In the genomic region with DNA sequence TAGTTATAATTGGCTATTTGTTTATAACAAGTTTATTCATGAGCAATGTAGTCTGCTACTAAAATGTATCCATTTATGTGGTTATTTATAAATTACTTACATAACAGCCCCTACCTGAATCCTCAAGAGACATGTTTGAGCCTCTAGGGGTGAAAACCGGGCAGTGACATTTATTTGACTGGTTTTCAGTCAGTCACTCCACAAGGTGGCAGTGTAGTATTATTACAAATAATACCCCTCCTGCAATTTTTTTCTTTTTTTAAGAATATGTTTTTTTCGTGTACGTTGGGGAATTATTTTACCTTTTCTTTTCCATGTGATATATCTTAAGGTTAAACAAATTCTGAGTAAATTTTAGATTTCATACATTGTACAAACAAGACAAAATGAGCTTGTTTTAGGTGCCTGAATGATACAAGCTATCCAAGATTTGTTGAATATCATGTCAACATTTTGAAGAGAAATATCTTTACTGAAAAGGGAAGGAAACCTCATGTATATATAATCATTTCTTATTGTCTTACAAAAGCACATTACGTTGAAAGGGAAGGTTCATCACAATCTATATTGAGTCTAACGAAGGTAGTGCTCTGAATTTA, we compare ENCODE assay signal across 9 cellular contexts.
DNase-seq lines count a peak whose midpoint lies in the region; ATAC-seq, FAIRE-seq and TF ChIP-seq lines count a peak whose summit lies in the region.
"Had no signal": no experiment of that assay in that cellular context is flagged by ENCODE, and none has a peak within 500 bp of the region (broad histone marks: within the 10 kb centered on the region; RNA-seq: fewer than 3 reads in every experiment).

No MANE protein-coding gene starts in this region.

- 56% methylated on average over 5 of the region's 5 CpGs; no CpG with 5 or more reads in 1 of the 2 experiments for WGBS in H1 (ENCODE audit: extremely low coverage in 1 of 2, insufficient coverage in 1 of 2, insufficient read length in 1 of 2, insufficient replicate concordance in 2 of 2, low coverage in 1 of 2, low lambda C conversion rate in 2 of 2, missing lambda C conversion rate in 1 of 2), 2 experiments

- no peak overlapping the region for H3K18ac ChIP-seq in H1 (ENCODE audit: extremely low read depth, low read length)

- no peaks in the 10 kb centered on the region for H3K4me1 ChIP-seq in H1 (replicated peaks in 1 of 4; ENCODE audit: control insufficient read depth in 3 of 4, insufficient read depth in 4 of 4, low read length in 3 of 4)
- H3K4me1 ChIP-seq: SJSA1 had no signal

- H3K9me3 ChIP-seq in H1 (ENCODE audit: insufficient read depth in 2 of 2, low read depth in 1 of 2, low read length in 1 of 2) = no peaks in the 10 kb centered on the region
- H3K9me3 ChIP-seq: SJSA1 had no signal

- H3K27me3 ChIP-seq in H1 (replicated peaks in 1 of 4; ENCODE audit: control insufficient read depth in 3 of 4, extremely low read depth in 1 of 4, insufficient read depth in 3 of 4, low read length in 3 of 4) = no peaks in the 10 kb centered on the region
- H3K27me3 ChIP-seq: SJSA1 had no signal

- H3K4me3 Mint-ChIP-seq in Calu3 (ENCODE audit: low read depth, unreplicated experiment) (no peak overlapping the region), progenitor cell of endocrine pancreas (ENCODE audit: low read depth) (no peak overlapping the region)

- no peak for TF ChIP-seq EP300 in H1 (IDR thresholded peaks at IDR 0.05; ENCODE audit: borderline replicate concordance in 1 of 2, low read depth in 2 of 2, low read length in 2 of 2)

- intact Hi-C loops in Calu3 (cut with micrococcal nuclease; ENCODE audit: unreplicated experiment) = loop anchor here (10.0 kb wide), 1 partner anchor 223 kb away; no protein-coding TSS in a partner anchor

- BruUV-seq in Calu3 (replicated peaks; lab: Mats Ljungman, UMichigan) = no TSS peak

- H3K4ac ChIP-seq in H1 (replicated peaks; ENCODE audit: insufficient read length, low read depth, low read length) = no peak overlapping the region

- H3K27ac ChIP-seq in H1 (ENCODE audit: low read depth, low read length) = no peak overlapping the region
- H3K27ac ChIP-seq: SJSA1 had no signal

- H4K20me1 ChIP-seq in H1 (replicated peaks in 1 of 2; ENCODE audit: control insufficient read depth in 1 of 2, insufficient read depth in 2 of 2, low read length in 2 of 2) = no peaks in the 10 kb centered on the region

- no peak overlapping the region for H2BK5ac ChIP-seq in H1 (ENCODE audit: low read depth, low read length)

- H3K23me2 ChIP-seq in H1 (ENCODE audit: low read depth, low read length) = no peaks in the 10 kb centered on the region

- ATAC-seq in GM18520 (IDR thresholded peaks at IDR 0.05; ENCODE audit: unreplicated experiment) (no peak), HG02798 (IDR thresholded peaks at IDR 0.05; ENCODE audit: poor library complexity, unreplicated experiment) (no peak)

- H4K91ac ChIP-seq in H1 (replicated peaks; ENCODE audit: insufficient read length, low read length) = no peak overlapping the region

- H2BK12ac ChIP-seq in H1 (ENCODE audit: low read depth, low read length) = no peak overlapping the region

- CTCF ChIA-PET in Calu3 (lab: Charles Lee) = no interaction called here
- CTCF ChIA-PET in H1 (lab: Charles Lee; ENCODE audit: partially characterized antibody) = interaction anchor here (0.6 to 1.8 kb wide), 21 partner anchors 9 to 1629 kb away, joined by 3 to 8 read pairs (median 3); no protein-coding TSS in a partner anchor

- no peak overlapping the region for H4K5ac ChIP-seq in H1 (ENCODE audit: insufficient read length, low read depth, low read length)

- H2BK15ac ChIP-seq in H1 (ENCODE audit: low read length) = no peak overlapping the region

- no peaks in the 10 kb centered on the region for H3K79me1 ChIP-seq in H1 (ENCODE audit: low read depth, low read length)

- no peak overlapping the region for H4K8ac ChIP-seq in H1 (ENCODE audit: extremely low read depth, insufficient read depth, low read length)

- no peak overlapping the region for H2BK120ac ChIP-seq in H1 (replicated peaks; ENCODE audit: low read depth, low read length)

- H2AFZ ChIP-seq in H1 (ENCODE audit: low read length) = no peak overlapping the region

- H3K23ac ChIP-seq in H1 (ENCODE audit: insufficient read length) = no peak overlapping the region

- peak; percentile 39 for FAIRE-seq in H1 (lab: Jason Lieb, UNC)

- H3K4me2 ChIP-seq in H1 (ENCODE audit: insufficient read depth in 1 of 2, low read depth in 2 of 2, low read length in 2 of 2) = no peak overlapping the region

- no peaks in the 10 kb centered on the region for H3K4me1 Mint-ChIP-seq in Calu3 (ENCODE audit: low read depth, unreplicated experiment)
- peaks cover 14% of the 10 kb centered on the region for H3K4me1 Mint-ChIP-seq in progenitor cell of endocrine pancreas (ENCODE audit: low read depth)

- H3K27me3 Mint-ChIP-seq in Calu3 (ENCODE audit: unreplicated experiment) = no peaks in the 10 kb centered on the region
- no peaks in the 10 kb centered on the region for H3K27me3 Mint-ChIP-seq in progenitor cell of endocrine pancreas

- no peak overlapping the region for H2AK5ac ChIP-seq in H1 (ENCODE audit: low read depth, low read length)

- no peak overlapping the region for H3K4me3 ChIP-seq in H1 (ENCODE audit: extremely low read depth in 1 of 4, insufficient read depth in 2 of 4, low read depth in 3 of 4, low read length in 4 of 4)
- H3K4me3 ChIP-seq: SJSA1 had no signal

- peak; percentile 8 for DNase-seq in Calu3
- peak; percentile 65 for DNase-seq in H4 (ENCODE audit: low spot score)
- peak; percentile 11 for DNase-seq in NCI-H526 treated with DMSO at 0.1 percent for 48 hours (lab: John Stamatoyannopoulos, UW)
- no peak for DNase-seq in H1 (ENCODE audit: low read depth in 1 of 2, low spot score in 2 of 2)
- DNase-seq in progenitor cell of endocrine pancreas (ENCODE audit: low spot score, unreplicated experiment) = peak; percentile 22
- DNase-seq in stimulated activated CD4-positive, alpha-beta T cell treated with anti-CD3 and anti-CD28 coated beads, Interleukin-4, amount 100 ng/mL, for 24 hours = no peak

- H3K36me3 Mint-ChIP-seq in Calu3 (ENCODE audit: insufficient read depth, unreplicated experiment) = no peaks in the 10 kb centered on the region
- H3K36me3 Mint-ChIP-seq in progenitor cell of endocrine pancreas (ENCODE audit: insufficient read depth) = no peaks in the 10 kb centered on the region

- TF ChIP-seq POLR2A in H1 (IDR thresholded peaks at IDR 0.05; ENCODE audit: control extremely low read depth in 1 of 2, low read depth in 2 of 2, low read length in 2 of 2) = no peak

- TF ChIP-seq CTCF in Calu3 (IDR thresholded peaks at IDR 0.05; ENCODE audit: unreplicated experiment) = peak; percentile 13
- peak in 2 of 3 experiments; percentile 54 to 96; a peak in 3 of 4 replicates for TF ChIP-seq CTCF in H1 (IDR thresholded peaks at IDR 0.05; ENCODE audit: control extremely low read depth in 1 of 3, insufficient read depth in 1 of 3, low read depth in 1 of 3, low read length in 3 of 3)
- peak; percentile 85 for TF ChIP-seq CTCF in progenitor cell of endocrine pancreas (IDR thresholded peaks at IDR 0.05; ENCODE audit: unreplicated experiment)

- no peak overlapping the region for H2BK20ac ChIP-seq in H1 (ENCODE audit: low read length)

- no peak overlapping the region for H3K27ac Mint-ChIP-seq in Calu3 (ENCODE audit: unreplicated experiment)
- H3K27ac Mint-ChIP-seq in progenitor cell of endocrine pancreas = no peak overlapping the region

- H3K9ac ChIP-seq in H1 (replicated peaks in 1 of 4; ENCODE audit: extremely low read depth in 1 of 4, low read depth in 3 of 4, low read length in 3 of 4) = no peak overlapping the region

- TF ChIP-seq RAD21 in H1 (IDR thresholded peaks at IDR 0.05 in 1 of 2, conservative IDR thresholded peaks at IDR 0.05 in 1 of 2; ENCODE audit: low read depth in 2 of 2, low read length in 2 of 2) = peak; percentile 74 to 80

- no peaks in the 10 kb centered on the region for H3K9me3 Mint-ChIP-seq in Calu3 (ENCODE audit: low read depth, unreplicated experiment)
- H3K9me3 Mint-ChIP-seq in progenitor cell of endocrine pancreas (ENCODE audit: low read depth) = no peaks in the 10 kb centered on the region

- H3K79me2 ChIP-seq in H1 (ENCODE audit: control insufficient read depth in 1 of 2, insufficient read depth in 2 of 2, low read length in 2 of 2) = no peaks in the 10 kb centered on the region

- H3K14ac ChIP-seq in H1 (ENCODE audit: insufficient read length) = no peak overlapping the region

- H3K56ac ChIP-seq in H1 (replicated peaks; ENCODE audit: insufficient read length, low read depth, low read length) = no peak overlapping the region

- POLR2A ChIA-PET in H1 (lab: Charles Lee; ENCODE audit: partially characterized antibody) = no interaction called here

- no peaks in the 10 kb centered on the region for H3K36me3 ChIP-seq in H1 (ENCODE audit: control insufficient read depth in 2 of 4, insufficient read depth in 4 of 4, low read length in 3 of 4)
- H3K36me3 ChIP-seq: SJSA1 had no signal

TF ChIP-seq in H1, 55 proteins besides CTCF, POLR2A, EP300 and RAD21 (continues in another document):
- no peak for TF ChIP-seq NRF1 (IDR thresholded peaks at IDR 0.05; ENCODE audit: low read depth, low read length)
- TF ChIP-seq FOSL1 (IDR thresholded peaks at IDR 0.05; ENCODE audit: insufficient read depth, low read depth, low read length) = no peak
- TF ChIP-seq GABPA (IDR thresholded peaks at IDR 0.05; ENCODE audit: borderline replicate concordance, insufficient read depth, low read length) = no peak
- TF ChIP-seq HDAC6 (IDR thresholded peaks at IDR 0.05; ENCODE audit: low read depth, low read length) = no peak
- no peak for TF ChIP-seq SP2 (IDR thresholded peaks at IDR 0.05; ENCODE audit: low read length)
- TF ChIP-seq KDM4A (IDR thresholded peaks at IDR 0.05; ENCODE audit: low read depth, low read length, severe bottlenecking) = no peak
- no peak for TF ChIP-seq SP1 (IDR thresholded peaks at IDR 0.05; ENCODE audit: low read depth, low read length)
- no peak for TF ChIP-seq BACH1 (IDR thresholded peaks at IDR 0.05; ENCODE audit: low read length)
- no peak for TF ChIP-seq CTBP2 (IDR thresholded peaks at IDR 0.05; ENCODE audit: borderline replicate concordance, insufficient read depth, insufficient read length, low read length)
- no peak for TF ChIP-seq TCF12 (IDR thresholded peaks at IDR 0.05; ENCODE audit: low read depth, low read length)

Comparison
In these comparisons a context has a peak if more than half of its experiments do, and no peak if none do; other contexts are left out.
1. DNase-seq: peak in Calu3 (single experiment), H4 (single experiment), NCI-H526 treated with DMSO at 0.1 percent for 48 hours (single experiment) and progenitor cell of endocrine pancreas (single experiment); none in H1 (0 of 2) and stimulated activated CD4-positive, alpha-beta T cell treated with anti-CD3 and anti-CD28 coated beads, Interleukin-4, amount 100 ng/mL, for 24 hours (single experiment).
2. CTCF ChIP-seq: peak in every context shown above with its lines; median percentile 85 in progenitor cell of endocrine pancreas; 75 in H1; 13 in Calu3.